Comparison of ENCODE assay signal across 8 cellular contexts in the genomic region with DNA sequence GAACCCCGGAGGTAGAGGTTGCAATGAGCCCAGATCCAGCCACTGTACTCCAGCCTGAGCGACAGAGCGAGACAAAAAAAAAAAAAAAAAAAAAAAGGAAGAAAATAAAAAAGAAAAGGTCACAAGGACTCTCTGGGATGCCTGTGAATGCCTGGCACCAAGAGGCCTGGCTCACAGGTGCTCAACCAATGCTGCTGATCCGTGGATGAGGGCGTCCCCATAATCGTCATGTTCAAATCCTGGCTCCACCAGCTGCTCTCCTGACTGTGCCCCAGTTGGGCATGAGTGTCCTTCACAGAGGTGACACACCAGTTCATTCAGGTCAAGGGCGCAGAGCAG. TPM values are rescaled to one million over a fixed set of nuclear protein-coding genes. Genes with fewer than 3 reads are reported as not detected.
DNase-seq lines count a peak whose midpoint lies in the region; ATAC-seq, FAIRE-seq and TF ChIP-seq lines count a peak whose summit lies in the region.

No MANE protein-coding gene starts in this region.

- peak overlapping the region; percentile 72 for H3K4me3 Mint-ChIP-seq in GM23338

- H3K4me3 ChIP-seq in GM23338: peak overlapping the region; percentile 88
- H3K4me3 ChIP-seq in SJCRH30: peak overlapping the region; percentile 63
- H3K4me3 ChIP-seq in esophagus squamous epithelium: peak overlapping the region; percentile 69 to 98 (median 74)
- peak overlapping the region; percentile 86 for H3K4me3 ChIP-seq in skeletal muscle cell (ENCODE audit: low read depth, low read length)

- TF ChIP-seq POLR2A in esophagus squamous epithelium (IDR thresholded peaks at IDR 0.05): no peak

- H2AFZ ChIP-seq in GM23338: peak overlapping the region; percentile 99

- H3K36me3 ChIP-seq in GM23338 (ENCODE audit: insufficient read depth) (no peaks in the 10 kb centered on the region), SJCRH30 (no peaks in the 10 kb centered on the region; the same call in 1 of the 2 replicates), esophagus squamous epithelium (peaks cover 0 to 10% (median 0%) of the 10 kb centered on the region in 3 donors)

- peak overlapping the region; percentile 97 for H3K4me2 ChIP-seq in GM23338

- H4K20me1 ChIP-seq in GM23338 (replicated peaks; ENCODE audit: insufficient read depth): no peaks in the 10 kb centered on the region

- DNase-seq in GM23338 (ENCODE audit: low spot score) (no peak), SJCRH30 (no peak), esophagus squamous epithelium (lab: John Stamatoyannopoulos, UW) (no peak), skeletal muscle cell (ENCODE audit: low read depth) (no peak), retina (no peak), frontal cortex (ENCODE audit: low spot score in 2 of 2) (no peak), ureter (ENCODE audit: low spot score) (no peak)

- H3K27me3 ChIP-seq in GM23338 (ENCODE audit: insufficient read depth) (no peaks in the 10 kb centered on the region), SJCRH30 (no peaks in the 10 kb centered on the region), esophagus squamous epithelium (no peaks in the 10 kb centered on the region)

- WGBS in esophagus squamous epithelium, 2 donors: 50 to 51% methylated on average over 6 to 7 of the region's 7 CpGs

- no peak overlapping the region for H3K27ac Mint-ChIP-seq in GM23338

- H3K27ac ChIP-seq in GM23338 (ENCODE audit: low read depth): 0 out of 2 replicates have a peak overlapping the region, but pooled peaks have one; percentile 84
- H3K27ac ChIP-seq in SJCRH30: no peak overlapping the region; the same call in 1 of the 2 replicates
- H3K27ac ChIP-seq in esophagus squamous epithelium: peak overlapping the region; percentile 88 to 96 (median 90)

- H3K4me1 ChIP-seq in GM23338 (ENCODE audit: insufficient read depth): peaks cover 10% of the 10 kb centered on the region; the same call in 1 of the 2 replicates
- H3K4me1 ChIP-seq in SJCRH30: peaks cover 10% of the 10 kb centered on the region; the same call in 1 of the 2 replicates
- H3K4me1 ChIP-seq in esophagus squamous epithelium: peaks cover 47 to 78% (median 48%) of the 10 kb centered on the region in 3 donors

- peaks cover 33% of the 10 kb centered on the region for H3K4me1 Mint-ChIP-seq in GM23338

- peak; percentile 0; the same call in 1 of the 3 replicates for ATAC-seq in GM23338
- ATAC-seq in HG03095 (IDR thresholded peaks at IDR 0.05; ENCODE audit: unreplicated experiment): no peak

- FAIRE-seq in frontal cortex (lab: Jason Lieb, UNC): no peak

- intact Hi-C loops in esophagus squamous epithelium (cut with DNase I): no loop called here

- TF ChIP-seq CTCF in GM23338 (conservative IDR thresholded peaks at IDR 0.05; ENCODE audit: low read depth in 2 of 2) (no peak), esophagus squamous epithelium (IDR thresholded peaks at IDR 0.05) (no peak)

- H3K27me3 Mint-ChIP-seq in GM23338 (ENCODE audit: insufficient read depth, low read depth, poor library complexity): peaks cover 25% of the 10 kb centered on the region

- H3K9me3 Mint-ChIP-seq in GM23338: no peaks in the 10 kb centered on the region

- H3K79me2 ChIP-seq in GM23338 (replicated peaks; ENCODE audit: insufficient read depth): no peaks in the 10 kb centered on the region

- no peaks in the 10 kb centered on the region for H3K9me2 ChIP-seq in GM23338 (ENCODE audit: insufficient read depth)

- H3K9me3 ChIP-seq in SJCRH30 (replicated peaks) (no peaks in the 10 kb centered on the region), esophagus squamous epithelium (no peaks in the 10 kb centered on the region)

- peaks cover 25% of the 10 kb centered on the region for H3F3A ChIP-seq in GM23338 (replicated peaks; ENCODE audit: low read depth)

- peaks cover 7% of the 10 kb centered on the region for H3K36me3 Mint-ChIP-seq in GM23338 (ENCODE audit: low read depth)

TF ChIP-seq in GM23338, 12 proteins besides CTCF, POLR2A, EP300 and RAD21 (continues in another document):
- TF ChIP-seq, protein P1, sequence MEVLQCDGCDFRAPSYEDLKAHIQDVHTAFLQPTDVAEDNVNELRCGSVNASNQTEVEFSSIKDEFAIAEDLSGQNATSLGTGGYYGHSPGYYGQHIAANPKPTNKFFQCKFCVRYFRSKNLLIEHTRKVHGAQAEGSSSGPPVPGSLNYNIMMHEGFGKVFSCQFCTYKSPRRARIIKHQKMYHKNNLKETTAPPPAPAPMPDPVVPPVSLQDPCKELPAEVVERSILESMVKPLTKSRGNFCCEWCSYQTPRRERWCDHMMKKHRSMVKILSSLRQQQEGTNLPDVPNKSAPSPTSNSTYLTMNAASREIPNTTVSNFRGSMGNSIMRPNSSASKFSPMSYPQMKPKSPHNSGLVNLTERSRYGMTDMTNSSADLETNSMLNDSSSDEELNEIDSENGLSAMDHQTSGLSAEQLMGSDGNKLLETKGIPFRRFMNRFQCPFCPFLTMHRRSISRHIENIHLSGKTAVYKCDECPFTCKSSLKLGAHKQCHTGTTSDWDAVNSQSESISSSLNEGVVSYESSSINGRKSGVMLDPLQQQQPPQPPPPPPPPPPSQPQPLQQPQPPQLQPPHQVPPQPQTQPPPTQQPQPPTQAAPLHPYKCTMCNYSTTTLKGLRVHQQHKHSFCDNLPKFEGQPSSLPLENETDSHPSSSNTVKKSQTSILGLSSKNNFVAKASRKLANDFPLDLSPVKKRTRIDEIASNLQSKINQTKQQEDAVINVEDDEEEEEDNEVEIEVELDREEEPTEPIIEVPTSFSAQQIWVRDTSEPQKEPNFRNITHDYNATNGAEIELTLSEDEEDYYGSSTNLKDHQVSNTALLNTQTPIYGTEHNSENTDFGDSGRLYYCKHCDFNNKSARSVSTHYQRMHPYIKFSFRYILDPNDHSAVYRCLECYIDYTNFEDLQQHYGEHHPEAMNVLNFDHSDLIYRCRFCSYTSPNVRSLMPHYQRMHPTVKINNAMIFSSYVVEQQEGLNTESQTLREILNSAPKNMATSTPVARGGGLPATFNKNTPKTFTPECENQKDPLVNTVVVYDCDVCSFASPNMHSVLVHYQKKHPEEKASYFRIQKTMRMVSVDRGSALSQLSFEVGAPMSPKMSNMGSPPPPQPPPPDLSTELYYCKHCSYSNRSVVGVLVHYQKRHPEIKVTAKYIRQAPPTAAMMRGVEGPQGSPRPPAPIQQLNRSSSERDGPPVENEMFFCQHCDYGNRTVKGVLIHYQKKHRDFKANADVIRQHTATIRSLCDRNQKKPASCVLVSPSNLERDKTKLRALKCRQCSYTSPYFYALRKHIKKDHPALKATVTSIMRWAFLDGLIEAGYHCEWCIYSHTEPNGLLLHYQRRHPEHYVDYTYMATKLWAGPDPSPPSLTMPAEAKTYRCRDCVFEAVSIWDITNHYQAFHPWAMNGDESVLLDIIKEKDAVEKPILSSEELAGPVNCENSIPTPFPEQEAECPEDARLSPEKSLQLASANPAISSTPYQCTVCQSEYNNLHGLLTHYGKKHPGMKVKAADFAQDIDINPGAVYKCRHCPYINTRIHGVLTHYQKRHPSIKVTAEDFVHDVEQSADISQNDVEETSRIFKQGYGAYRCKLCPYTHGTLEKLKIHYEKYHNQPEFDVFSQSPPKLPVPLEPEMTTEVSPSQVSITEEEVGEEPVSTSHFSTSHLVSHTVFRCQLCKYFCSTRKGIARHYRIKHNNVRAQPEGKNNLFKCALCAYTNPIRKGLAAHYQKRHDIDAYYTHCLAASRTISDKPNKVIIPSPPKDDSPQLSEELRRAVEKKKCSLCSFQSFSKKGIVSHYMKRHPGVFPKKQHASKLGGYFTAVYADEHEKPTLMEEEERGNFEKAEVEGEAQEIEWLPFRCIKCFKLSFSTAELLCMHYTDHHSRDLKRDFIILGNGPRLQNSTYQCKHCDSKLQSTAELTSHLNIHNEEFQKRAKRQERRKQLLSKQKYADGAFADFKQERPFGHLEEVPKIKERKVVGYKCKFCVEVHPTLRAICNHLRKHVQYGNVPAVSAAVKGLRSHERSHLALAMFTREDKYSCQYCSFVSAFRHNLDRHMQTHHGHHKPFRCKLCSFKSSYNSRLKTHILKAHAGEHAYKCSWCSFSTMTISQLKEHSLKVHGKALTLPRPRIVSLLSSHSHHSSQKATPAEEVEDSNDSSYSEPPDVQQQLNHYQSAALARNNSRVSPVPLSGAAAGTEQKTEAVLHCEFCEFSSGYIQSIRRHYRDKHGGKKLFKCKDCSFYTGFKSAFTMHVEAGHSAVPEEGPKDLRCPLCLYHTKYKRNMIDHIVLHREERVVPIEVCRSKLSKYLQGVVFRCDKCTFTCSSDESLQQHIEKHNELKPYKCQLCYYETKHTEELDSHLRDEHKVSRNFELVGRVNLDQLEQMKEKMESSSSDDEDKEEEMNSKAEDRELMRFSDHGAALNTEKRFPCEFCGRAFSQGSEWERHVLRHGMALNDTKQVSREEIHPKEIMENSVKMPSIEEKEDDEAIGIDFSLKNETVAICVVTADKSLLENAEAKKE (CRISPR knock-in tag; IDR thresholded peaks at IDR 0.05): no peak
- no peak for TF ChIP-seq EZH2phosphoT487 (IDR thresholded peaks at IDR 0.05; ENCODE audit: unreplicated experiment)
- no peak for TF ChIP-seq ZNF114 (CRISPR knock-in tag; IDR thresholded peaks at IDR 0.05)
- no peak for TF ChIP-seq NANOG (IDR thresholded peaks at IDR 0.05; ENCODE audit: borderline replicate concordance)

RNA-seq across cellular contexts. Expression of a gene that starts 0.6 kb away (rescaled TPM):
- 4.9 and 9.5 TPM in 2 replicates for total RNA-seq in GM23338 (2014; rRNA removed; shearing (Covaris generic))
- 3.7 and 5.2 TPM in 2 replicates for polyA plus RNA-seq in GM23338 (2016; fragmentation: Nextera tagmentation; extraction: Ambion mirVana)
- total RNA-seq in SJCRH30 (2014; rRNA removed; shearing (Covaris generic)): 5.0 and 6.4 TPM in 2 replicates
- total RNA-seq in esophagus squamous epithelium: 10 to 100 TPM; 26.9 to 52.1 (median 36.9) TPM
- 2.9 TPM for total RNA-seq in frontal cortex
- 15.6 TPM for total RNA-seq in ureter

RNA-seq across cellular contexts. Expression of a gene that starts 9.7 kb away (rescaled TPM):
- total RNA-seq in GM23338 (2014; rRNA removed; shearing (Covaris generic)): 0.54 and 3.0 TPM in 2 replicates
- polyA plus RNA-seq in GM23338 (2016; fragmentation: Nextera tagmentation; extraction: Ambion mirVana): 0.99 and 1.6 TPM in 2 replicates
- total RNA-seq in SJCRH30 (2014; rRNA removed; shearing (Covaris generic)): 4.1 and 4.3 TPM in 2 replicates
- 1 to 10 TPM in 1 of 4 donors, under 1 TPM in 2, not detected in 1; 0.38 to 3.5 (median 0.75) TPM for total RNA-seq in esophagus squamous epithelium
- 2.0 TPM for total RNA-seq in frontal cortex
- total RNA-seq in ureter: 5.3 TPM

RNA-seq across cellular contexts. Expression of a gene that starts 37.7 kb away (rescaled TPM):
- 390 and 427 TPM in 2 replicates for total RNA-seq in GM23338 (2014; rRNA removed; shearing (Covaris generic))
- polyA plus RNA-seq in GM23338 (2016; fragmentation: Nextera tagmentation; extraction: Ambion mirVana): 382 and 391 TPM in 2 replicates
- 275 and 298 TPM in 2 replicates for total RNA-seq in SJCRH30 (2014; rRNA removed; shearing (Covaris generic))
- total RNA-seq in esophagus squamous epithelium (100 to 1,000 TPM; 124 to 217 (median 174) TPM), frontal cortex (205 TPM), ureter (284 TPM)

RNA-seq across cellular contexts. Expression of a gene that starts 38.0 kb away (rescaled TPM):
- 95.6 and 115 TPM in 2 replicates for total RNA-seq in GM23338 (2014; rRNA removed; shearing (Covaris generic))
- polyA plus RNA-seq in GM23338 (2016; fragmentation: Nextera tagmentation; extraction: Ambion mirVana): 55.0 and 60.3 TPM in 2 replicates
- total RNA-seq in SJCRH30 (2014; rRNA removed; shearing (Covaris generic)): 20.3 and 21.8 TPM in 2 replicates
- total RNA-seq in esophagus squamous epithelium: 10 to 100 TPM; 14.3 to 28.2 (median 20.1) TPM
- 14.7 TPM for total RNA-seq in frontal cortex
- 24.4 TPM for total RNA-seq in ureter
